Comparison of ENCODE assay signal across 12 cellular contexts in genomic region chr11:64090811-64091516, GRCh38. TPM values are rescaled to one million over a fixed set of nuclear protein-coding genes. Genes with fewer than 3 reads are reported as not detected.
DNase-seq lines count a peak whose midpoint lies in the region; ATAC-seq and TF ChIP-seq lines count a peak whose summit lies in the region.
"Had no signal": no experiment of that assay in that cellular context is flagged by ENCODE, and none has a peak within 500 bp of the region (broad histone marks: within the 10 kb centered on the region; RNA-seq: fewer than 3 reads in every experiment).

No MANE protein-coding gene starts in this region.

- POLR2A ChIA-PET in naive thymus-derived CD4-positive, alpha-beta T cell (lab: Charles Lee) = no interaction called here

- H3K27me3 ChIP-seq in naive thymus-derived CD4-positive, alpha-beta T cell (ENCODE audit: control insufficient read depth in 2 of 2, insufficient read depth in 2 of 2, low read length in 2 of 2) = no peaks in the 10 kb centered on the region
- H3K27me3 ChIP-seq: right atrium auricular region had no signal

- no peaks in the 10 kb centered on the region for H3K9me3 Mint-ChIP-seq in stimulated activated effector memory CD8-positive, alpha-beta T cell treated with anti-CD3 and anti-CD28 coated beads, Interleukin-12 subunit alpha, Interleukin-12 subunit beta, amount 100 ng/mL, for 72 hours
- H3K9me3 Mint-ChIP-seq in naive thymus-derived CD4-positive, alpha-beta T cell = no peaks in the 10 kb centered on the region

- no peaks in the 10 kb centered on the region for H3K4me1 ChIP-seq in naive thymus-derived CD4-positive, alpha-beta T cell (ENCODE audit: control insufficient read depth in 2 of 2, insufficient read depth in 2 of 2, low read length in 2 of 2)

- intact Hi-C loops in naive thymus-derived CD4-positive, alpha-beta T cell (cut with micrococcal nuclease) = no loop called here

- CTCF ChIA-PET in naive thymus-derived CD4-positive, alpha-beta T cell (lab: Charles Lee) = no interaction called here

- DNase-seq in AG08395 (ENCODE audit: low spot score) (peak; percentile 47), H4 (ENCODE audit: low spot score) (peak; percentile 89), OCI-M1 (lab: John Stamatoyannopoulos, UW) (peak; percentile 40), epithelial cell of esophagus (ENCODE audit: low read depth) (peak; percentile 32), NCI-H187 treated with DMSO at 0.1 percent for 48 hours (lab: John Stamatoyannopoulos, UW) (no peak), NCI-H1105 treated with DMSO at 0.1 percent for 48 hours (lab: John Stamatoyannopoulos, UW) (no peak)
- no peak for DNase-seq in stimulated activated effector memory CD8-positive, alpha-beta T cell treated with anti-CD3 and anti-CD28 coated beads, Interleukin-12 subunit alpha, Interleukin-12 subunit beta, amount 100 ng/mL, for 72 hours (ENCODE audit: low spot score in 2 of 2)
- no peak for DNase-seq in naive thymus-derived CD4-positive, alpha-beta T cell
- DNase-seq: COR-L47, NCI-H2171 treated with DMSO at 0.1 percent for 48 hours had no signal

- H3K27ac ChIP-seq in naive thymus-derived CD4-positive, alpha-beta T cell (ENCODE audit: low read depth, low read length) = no peak overlapping the region
- H3K27ac ChIP-seq: right atrium auricular region had no signal

- no peaks in the 10 kb centered on the region for H3K36me3 ChIP-seq in naive thymus-derived CD4-positive, alpha-beta T cell (ENCODE audit: control insufficient read depth in 2 of 3, insufficient read depth in 3 of 3, low read length in 3 of 3)
- H3K36me3 ChIP-seq: right atrium auricular region had no signal

- H3K27me3 Mint-ChIP-seq in naive thymus-derived CD4-positive, alpha-beta T cell = peaks cover 0 to 4% (median 0%) of the 10 kb centered on the region in 5 donors
- H3K27me3 Mint-ChIP-seq: activated naive CD8-positive, alpha-beta T cell had no signal

- no peak overlapping the region for H3K4me3 ChIP-seq in epithelial cell of esophagus (ENCODE audit: low read length)
- H3K4me3 ChIP-seq in naive thymus-derived CD4-positive, alpha-beta T cell (ENCODE audit: low read length) = no peak overlapping the region
- H3K4me3 ChIP-seq: right atrium auricular region had no signal

- no peak for ATAC-seq in stimulated activated effector memory CD8-positive, alpha-beta T cell treated with anti-CD3 and anti-CD28 coated beads, Interleukin-12 subunit alpha, Interleukin-12 subunit beta, amount 100 ng/mL, for 72 hours
- no peak for ATAC-seq in naive thymus-derived CD4-positive, alpha-beta T cell

- H3K9me3 ChIP-seq in naive thymus-derived CD4-positive, alpha-beta T cell (ENCODE audit: control insufficient read depth in 2 of 3, low read length in 3 of 3) = no peaks in the 10 kb centered on the region
- H3K9me3 ChIP-seq: right atrium auricular region had no signal

- H3K36me3 Mint-ChIP-seq in stimulated activated effector memory CD8-positive, alpha-beta T cell treated with anti-CD3 and anti-CD28 coated beads, Interleukin-12 subunit alpha, Interleukin-12 subunit beta, amount 100 ng/mL, for 72 hours = no peaks in the 10 kb centered on the region
- no peaks in the 10 kb centered on the region for H3K36me3 Mint-ChIP-seq in naive thymus-derived CD4-positive, alpha-beta T cell
- H3K36me3 Mint-ChIP-seq: activated naive CD8-positive, alpha-beta T cell had no signal

- no peak overlapping the region for H3K4me3 Mint-ChIP-seq in stimulated activated effector memory CD8-positive, alpha-beta T cell treated with anti-CD3 and anti-CD28 coated beads, Interleukin-12 subunit alpha, Interleukin-12 subunit beta, amount 100 ng/mL, for 72 hours
- H3K4me3 Mint-ChIP-seq in naive thymus-derived CD4-positive, alpha-beta T cell = no peak overlapping the region
- H3K4me3 Mint-ChIP-seq: activated naive CD8-positive, alpha-beta T cell had no signal

- H3K27ac Mint-ChIP-seq in stimulated activated effector memory CD8-positive, alpha-beta T cell treated with anti-CD3 and anti-CD28 coated beads, Interleukin-12 subunit alpha, Interleukin-12 subunit beta, amount 100 ng/mL, for 72 hours = no peak overlapping the region
- H3K27ac Mint-ChIP-seq in naive thymus-derived CD4-positive, alpha-beta T cell = no peak overlapping the region
- H3K27ac Mint-ChIP-seq: activated naive CD8-positive, alpha-beta T cell had no signal

- no peak for TF ChIP-seq CTCF in epithelial cell of esophagus (IDR thresholded peaks at IDR 0.05; ENCODE audit: insufficient read depth, low read depth, low read length, missing control alignments)

- H3K4me1 Mint-ChIP-seq in stimulated activated effector memory CD8-positive, alpha-beta T cell treated with anti-CD3 and anti-CD28 coated beads, Interleukin-12 subunit alpha, Interleukin-12 subunit beta, amount 100 ng/mL, for 72 hours = peaks cover 12% of the 10 kb centered on the region
- peaks cover 0 to 7% (median 0%) of the 10 kb centered on the region in 7 donors for H3K4me1 Mint-ChIP-seq in naive thymus-derived CD4-positive, alpha-beta T cell

RNA-seq across cellular contexts. Expression of gene FLRT1, which starts 55.2 kb away (rescaled TPM):
- 0.80 and 1.4 TPM in 2 replicates for total RNA-seq in H4 (2014; rRNA removed; shearing (Covaris generic))
- not detected for total RNA-seq in naive thymus-derived CD4-positive, alpha-beta T cell
- polyA plus RNA-seq in naive thymus-derived CD4-positive, alpha-beta T cell = under 1 TPM; 0.05 to 0.12 TPM

Comparison
In these comparisons a context has a peak if more than half of its experiments do, and no peak if none do; other contexts are left out.
1. DNase-seq: peak in AG08395 (single experiment), H4 (single experiment), OCI-M1 (single experiment) and epithelial cell of esophagus (single experiment); none in stimulated activated effector memory CD8-positive, alpha-beta T cell treated with anti-CD3 and anti-CD28 coated beads, Interleukin-12 subunit alpha, Interleukin-12 subunit beta, amount 100 ng/mL, for 72 hours (0 of 2), naive thymus-derived CD4-positive, alpha-beta T cell (0 of 9), NCI-H187 treated with DMSO at 0.1 percent for 48 hours (single experiment) and NCI-H1105 treated with DMSO at 0.1 percent for 48 hours (single experiment).